27 cellular contexts compared by ENCODE assay signal in the genomic region with DNA sequence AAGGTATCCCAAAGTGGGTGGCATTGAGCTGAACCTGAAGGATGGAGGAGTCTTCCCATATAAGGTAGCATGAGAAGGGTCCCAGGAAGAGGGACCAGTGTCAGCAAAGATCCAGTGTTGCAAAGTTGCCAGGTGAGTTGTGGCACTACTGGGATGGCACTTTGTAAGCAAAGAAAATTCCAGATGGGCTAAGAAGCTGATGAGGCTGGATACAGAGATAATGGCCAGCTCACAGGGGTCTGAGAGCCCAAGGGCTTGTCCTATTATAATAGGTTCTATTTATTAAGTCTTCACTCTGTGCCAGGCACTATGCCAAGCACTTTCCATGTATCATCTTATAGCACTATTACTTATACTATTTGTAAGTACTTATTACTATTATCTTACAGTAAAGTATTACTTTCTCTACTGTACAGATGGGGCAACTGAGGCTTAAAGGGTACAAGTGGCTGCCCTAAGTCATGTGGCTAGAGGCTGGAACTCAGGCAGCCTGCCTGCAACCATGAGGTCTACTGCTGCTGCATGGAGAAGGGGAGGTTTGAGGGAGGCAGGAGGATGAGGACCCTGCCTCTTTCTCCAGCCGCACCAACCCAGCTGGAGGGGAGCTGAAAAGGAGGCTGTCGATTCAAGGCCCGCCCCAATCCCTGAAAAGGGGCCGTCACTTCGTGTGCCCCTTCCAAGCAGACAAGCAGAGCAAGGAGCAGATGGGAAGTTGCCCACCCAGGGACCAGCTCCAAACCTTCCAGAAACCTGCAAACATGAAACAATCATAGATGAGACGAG.
DNase-seq lines count a peak whose midpoint lies in the region; ATAC-seq and TF ChIP-seq lines count a peak whose summit lies in the region.
"Had no signal": no experiment of that assay in that cellular context is flagged by ENCODE, and none has a peak within 500 bp of the region (broad histone marks: within the 10 kb centered on the region; RNA-seq: fewer than 3 reads in every experiment).

No MANE protein-coding gene starts in this region.

- peaks cover 0 to 1% of the 10 kb centered on the region in 2 donors for H3K27me3 Mint-ChIP-seq in CD8-positive, alpha-beta memory T cell
- no peaks in the 10 kb centered on the region for H3K27me3 Mint-ChIP-seq in effector memory CD8-positive, alpha-beta T cell
- H3K27me3 Mint-ChIP-seq in progenitor cell of endocrine pancreas = peaks cover 36% of the 10 kb centered on the region

- H3K9me3 Mint-ChIP-seq in CD8-positive, alpha-beta memory T cell = no peaks in the 10 kb centered on the region
- no peaks in the 10 kb centered on the region for H3K9me3 Mint-ChIP-seq in effector memory CD8-positive, alpha-beta T cell
- no peaks in the 10 kb centered on the region for H3K9me3 Mint-ChIP-seq in progenitor cell of endocrine pancreas (ENCODE audit: low read depth)

- POLR2A ChIA-PET in CD8-positive, alpha-beta memory T cell (lab: Charles Lee) = no interaction called here

- H3K27ac ChIP-seq in CD8-positive, alpha-beta memory T cell (ENCODE audit: low read depth, low read length) = no peak overlapping the region
- H3K27ac ChIP-seq: 22Rv1, brain microvascular endothelial cell, KMS-11, lower lobe of right lung, neutrophil, RWPE1, SK-N-MC, tibial artery, WERI-Rb-1 had no signal

- peak; percentile 7 for DNase-seq in activated CD4-positive, CD25-positive, alpha-beta regulatory T cell treated with anti-CD3 and anti-CD28 coated beads, Interleukin-2, amount 50 U/mL, for 72 hours
- DNase-seq in CD8-positive, alpha-beta memory T cell = no peak
- no peak for DNase-seq in effector memory CD8-positive, alpha-beta T cell
- peak; percentile 3 for DNase-seq in progenitor cell of endocrine pancreas (ENCODE audit: low spot score, unreplicated experiment)
- DNase-seq: brain microvascular endothelial cell; DMS79 treated with DMSO at 0.1 percent for 48 hours; HFFc6; hippocampal formation; lower lobe of right lung; NCI-H187; NCI-H2227 treated with DMSO at 0.1 percent for 48 hours; NCI-H748 treated with DMSO at 0.1 percent for 48 hours; stimulated activated CD4-positive, alpha-beta T cell treated with anti-CD3 and anti-CD28 coated beads, Interleukin-4, amount 100 ng/mL, for 1 hour; stimulated activated naive CD4-positive, alpha-beta T cell treated with Interleukin-2 at 50 U/mL for 16 hours; WERI-Rb-1 had no signal

- no peaks in the 10 kb centered on the region for H3K36me3 Mint-ChIP-seq in CD8-positive, alpha-beta memory T cell
- H3K36me3 Mint-ChIP-seq in effector memory CD8-positive, alpha-beta T cell (ENCODE audit: insufficient read depth) = peaks cover 12% of the 10 kb centered on the region
- no peaks in the 10 kb centered on the region for H3K36me3 Mint-ChIP-seq in progenitor cell of endocrine pancreas (ENCODE audit: insufficient read depth)

- H3K4me1 Mint-ChIP-seq in CD8-positive, alpha-beta memory T cell = peaks cover 27 to 32% (median 28%) of the 10 kb centered on the region in 3 donors
- H3K4me1 Mint-ChIP-seq in effector memory CD8-positive, alpha-beta T cell (ENCODE audit: low read depth in 2 of 2) = peaks cover 26 to 35% of the 10 kb centered on the region in 2 donors
- H3K4me1 Mint-ChIP-seq in progenitor cell of endocrine pancreas (ENCODE audit: low read depth) = peaks cover 6% of the 10 kb centered on the region

- no peak for ATAC-seq in activated CD4-positive, CD25-positive, alpha-beta regulatory T cell treated with anti-CD3 and anti-CD28 coated beads, Interleukin-2, amount 50 U/mL, for 24 hours
- ATAC-seq in effector memory CD8-positive, alpha-beta T cell (replicated peaks) = no peak
- ATAC-seq in GM19023 (IDR thresholded peaks at IDR 0.05; ENCODE audit: unreplicated experiment) (no peak), HG02973 (IDR thresholded peaks at IDR 0.05; ENCODE audit: unreplicated experiment) (no peak), GM19452 (IDR thresholded peaks at IDR 0.05; ENCODE audit: unreplicated experiment) (no peak)
- ATAC-seq: GM12878, lower lobe of right lung had no signal

- H3K4me3 Mint-ChIP-seq in CD8-positive, alpha-beta memory T cell = no peak overlapping the region
- H3K4me3 Mint-ChIP-seq in effector memory CD8-positive, alpha-beta T cell = no peak overlapping the region
- H3K4me3 Mint-ChIP-seq in progenitor cell of endocrine pancreas (ENCODE audit: low read depth) = no peak overlapping the region
- H3K4me3 Mint-ChIP-seq: HFFc6 had no signal

- peaks cover 41% of the 10 kb centered on the region for H3K4me1 ChIP-seq in CD8-positive, alpha-beta memory T cell (ENCODE audit: insufficient read depth, low read length)
- H3K4me1 ChIP-seq: Caco-2, lower lobe of right lung, tibial artery had no signal

- peak overlapping the region in 6 of 8 donors; percentile 38 to 79 (median 56) for H3K27ac Mint-ChIP-seq in CD8-positive, alpha-beta memory T cell
- H3K27ac Mint-ChIP-seq in effector memory CD8-positive, alpha-beta T cell = peak overlapping the region; percentile 21 to 44
- no peak overlapping the region for H3K27ac Mint-ChIP-seq in progenitor cell of endocrine pancreas
- H3K27ac Mint-ChIP-seq: HFFc6 had no signal

- H3K4me3 ChIP-seq in CD8-positive, alpha-beta memory T cell (ENCODE audit: low read length) = no peak overlapping the region
- H3K4me3 ChIP-seq: GM12878, lower lobe of right lung, SK-N-MC, tibial artery had no signal

- no peaks in the 10 kb centered on the region for H3K9me3 ChIP-seq in CD8-positive, alpha-beta memory T cell (ENCODE audit: low read length)
- H3K9me3 ChIP-seq: Caco-2, lower lobe of right lung, neutrophil, tibial artery had no signal

- no peaks in the 10 kb centered on the region for H3K27me3 ChIP-seq in CD8-positive, alpha-beta memory T cell (ENCODE audit: insufficient read depth, low read length, poor library complexity, severe bottlenecking)
- H3K27me3 ChIP-seq: brain microvascular endothelial cell had no signal

- CTCF ChIA-PET in CD8-positive, alpha-beta memory T cell (lab: Charles Lee) = no interaction called here

- TF ChIP-seq CTCF in progenitor cell of endocrine pancreas (IDR thresholded peaks at IDR 0.05; ENCODE audit: unreplicated experiment) = no peak

- no peaks in the 10 kb centered on the region for H3K36me3 ChIP-seq in CD8-positive, alpha-beta memory T cell (ENCODE audit: insufficient read depth, low read length)
- H3K36me3 ChIP-seq: brain microvascular endothelial cell, lower lobe of right lung, neutrophil, tibial artery, WERI-Rb-1 had no signal

Comparison
In these comparisons a context has a peak if more than half of its experiments do, and no peak if none do; other contexts are left out.
1. DNase-seq: peak in activated CD4-positive, CD25-positive, alpha-beta regulatory T cell treated with anti-CD3 and anti-CD28 coated beads, Interleukin-2, amount 50 U/mL, for 72 hours (single experiment) and progenitor cell of endocrine pancreas (single experiment); none in CD8-positive, alpha-beta memory T cell (0 of 5) and effector memory CD8-positive, alpha-beta T cell (0 of 3).